In genomic region chr7:151232272-151233110, GRCh38 we compare ENCODE assay signal across 8 cellular contexts. TPM values are rescaled to one million over a fixed set of nuclear protein-coding genes. Genes with fewer than 3 reads are reported as not detected.
A peak's percentile ranks its signal among the peaks of the same experiment; 100 is the strongest.
DNase-seq lines count a peak whose midpoint lies in the region; TF ChIP-seq lines count a peak whose summit lies in the region.

Gene CHPF2, plus strand, starts transcription at chr7:151232483. Its CDS starts 1,529 bp downstream, at chr7:151234012.

- H3K27me3 ChIP-seq in Loucy (ENCODE audit: insufficient read depth, low read length, poor library complexity, severe bottlenecking) (peaks cover 5% of the 10 kb centered on the region), SJCRH30 (no peaks in the 10 kb centered on the region), neuron (ENCODE audit: insufficient read depth, low read length) (no peaks in the 10 kb centered on the region), subcutaneous abdominal adipose tissue (ENCODE audit: control insufficient read depth in 5 of 5, insufficient read depth in 4 of 5, low read length in 5 of 5) (no peaks in the 10 kb centered on the region)

- H3K27ac ChIP-seq in SJCRH30: peak within 1 kb of the TSS; percentile 58
- peak within 1 kb of the TSS; percentile 61 for H3K27ac ChIP-seq in subcutaneous abdominal adipose tissue (ENCODE audit: low read depth, low read length)

- peaks cover 38% of the 10 kb centered on the region for H4K20me1 ChIP-seq in Loucy (ENCODE audit: insufficient read depth, low read length, poor library complexity, severe bottlenecking)

- peaks cover 8% of the 10 kb centered on the region; the same call in 1 of the 2 replicates for H3K36me3 ChIP-seq in Loucy (ENCODE audit: insufficient read depth, low read length)
- peaks cover 21% of the 10 kb centered on the region for H3K36me3 ChIP-seq in SJCRH30
- H3K36me3 ChIP-seq in neuron (ENCODE audit: insufficient read depth, low read length): peaks cover 21% of the 10 kb centered on the region
- H3K36me3 ChIP-seq in subcutaneous abdominal adipose tissue (ENCODE audit: control insufficient read depth in 5 of 5, insufficient read depth in 5 of 5, low read length in 5 of 5): peaks cover 4 to 27% (median 23%) of the 10 kb centered on the region in 5 donors

- H3K4me2 ChIP-seq in Loucy (ENCODE audit: low read depth, low read length, poor library complexity, severe bottlenecking): peak within 1 kb of the TSS; percentile 91

- TF ChIP-seq CTCF in Loucy (conservative IDR thresholded peaks at IDR 0.05; ENCODE audit: low read length) (no peak), foreskin fibroblast (IDR thresholded peaks at IDR 0.05; ENCODE audit: low read depth, low read length) (no peak)

- H3K9me3 ChIP-seq in Loucy (ENCODE audit: insufficient read depth, low read depth, low read length): no peaks in the 10 kb centered on the region
- no peaks in the 10 kb centered on the region for H3K9me3 ChIP-seq in SJCRH30 (replicated peaks)
- H3K9me3 ChIP-seq in neuron (ENCODE audit: low read length): no peaks in the 10 kb centered on the region
- H3K9me3 ChIP-seq in subcutaneous abdominal adipose tissue (ENCODE audit: control insufficient read depth in 5 of 5, low read length in 5 of 5): no peaks in the 10 kb centered on the region

- DNase-seq in GDM1 (lab: John Stamatoyannopoulos, UW) (peak; percentile 88), H4 (ENCODE audit: low spot score) (peak; percentile 86), SJCRH30 (peak; percentile 90 to 91), foreskin fibroblast (peak; percentile 86 to 95)
- peak; percentile 87 for DNase-seq in activated gamma-delta T cell treated with anti-CD3 and anti-CD28 coated beads, Interleukin-2, amount 50 U/mL, for 16 hours (ENCODE audit: low read depth)

- H3K4me1 ChIP-seq in Loucy (ENCODE audit: insufficient read depth, low read length, poor library complexity, severe bottlenecking) (peaks cover 28% of the 10 kb centered on the region), SJCRH30 (peaks cover 2% of the 10 kb centered on the region; the same call in 1 of the 2 replicates), neuron (ENCODE audit: insufficient read depth, low read length) (peaks cover 27% of the 10 kb centered on the region), subcutaneous abdominal adipose tissue (ENCODE audit: control insufficient read depth in 5 of 5, insufficient read depth in 5 of 5, low read length in 5 of 5) (peaks cover 6 to 34% (median 30%) of the 10 kb centered on the region in 5 donors)

- H2AFZ ChIP-seq in Loucy (ENCODE audit: low read length) (peak within 1 kb of the TSS; percentile 96), neuron (ENCODE audit: low read depth, low read length) (peak within 1 kb of the TSS; percentile 35)

- no peaks in the 10 kb centered on the region for H3F3A ChIP-seq in Loucy (ENCODE audit: low read depth)

- peak within 1 kb of the TSS; percentile 99 for H3K4me3 ChIP-seq in Loucy (ENCODE audit: low read length, poor library complexity, severe bottlenecking)
- H3K4me3 ChIP-seq in SJCRH30: peak within 1 kb of the TSS; percentile 81
- peak within 1 kb of the TSS; percentile 96 to 97 for H3K4me3 ChIP-seq in foreskin fibroblast (ENCODE audit: low read depth in 1 of 2, low read length in 2 of 2)
- H3K4me3 ChIP-seq in neuron (ENCODE audit: low read length): peak within 1 kb of the TSS; percentile 64
- peak within 1 kb of the TSS; percentile 81 to 90 (median 87) for H3K4me3 ChIP-seq in subcutaneous abdominal adipose tissue (ENCODE audit: low read depth in 1 of 5, low read length in 5 of 5)

- H3K9me2 ChIP-seq in Loucy (replicated peaks; ENCODE audit: low read depth, low read length): no peaks in the 10 kb centered on the region

- peaks cover 45% of the 10 kb centered on the region for H3K79me2 ChIP-seq in Loucy (ENCODE audit: insufficient read depth, low read length)

- peak within 1 kb of the TSS; percentile 99 for H3K9ac ChIP-seq in Loucy (ENCODE audit: low read depth, low read length, poor library complexity, severe bottlenecking)
- peak within 1 kb of the TSS; percentile 44 to 91 (median 69) for H3K9ac ChIP-seq in subcutaneous abdominal adipose tissue (ENCODE audit: low read length in 5 of 5)

RNA-seq across cellular contexts. Expression of gene CHPF2, which starts in this region (rescaled TPM):
- 26.0 and 32.9 TPM in 2 replicates for total RNA-seq in H4 (2014; rRNA removed; shearing (Covaris generic))
- total RNA-seq in SJCRH30 (2014; rRNA removed; shearing (Covaris generic)): 27.7 and 28.2 TPM in 2 replicates

Comparison
In these comparisons a context has a peak if more than half of its experiments do, and no peak if none do; other contexts are left out.
1. Peak in every context shown above with its lines: DNase-seq, H3K4me3 ChIP-seq and H3K27ac ChIP-seq.